ENCODE assay signal across 18 cellular contexts in the genomic region with DNA sequence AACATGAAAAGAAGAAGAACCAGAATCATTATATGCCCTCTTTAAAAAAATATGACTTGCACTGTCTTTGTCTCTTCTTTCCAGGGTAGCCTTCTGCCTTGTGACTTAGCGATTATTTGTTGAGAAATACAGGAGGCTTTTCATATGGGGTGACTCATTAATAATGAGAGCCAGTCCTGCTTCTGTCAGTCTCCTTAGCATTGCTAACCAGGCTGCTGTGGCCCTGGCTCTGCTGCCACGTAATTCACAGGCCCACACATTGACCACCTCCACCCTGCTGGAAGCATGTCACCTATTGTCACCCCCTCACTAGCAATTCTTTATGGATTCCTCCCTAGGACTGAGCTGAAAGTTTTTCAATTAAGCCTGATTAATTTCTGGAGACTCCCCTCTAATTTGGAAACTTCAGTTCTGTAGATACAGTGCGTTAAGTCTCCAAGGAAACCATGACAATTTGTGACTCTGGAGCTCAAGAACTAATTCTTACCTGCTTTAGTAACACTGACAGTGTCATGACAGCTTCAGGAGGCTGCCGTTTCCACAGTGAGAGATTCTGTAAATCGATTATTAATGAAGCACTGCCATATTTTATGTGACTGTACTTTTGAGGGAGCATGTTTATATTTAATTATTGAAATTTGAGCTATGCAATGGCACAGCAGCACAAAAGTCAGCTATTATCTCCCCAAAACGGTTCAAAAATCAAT.
A peak's percentile ranks its signal among the peaks of the same experiment; 100 is the strongest.
DNase-seq lines count a peak whose midpoint lies in the region; ATAC-seq and TF ChIP-seq lines count a peak whose summit lies in the region.
"Had no signal": no experiment of that assay in that cellular context is flagged by ENCODE, and none has a peak within 500 bp of the region (broad histone marks: within the 10 kb centered on the region; RNA-seq: fewer than 3 reads in every experiment).

No MANE protein-coding gene starts in this region.

- intact Hi-C loops in PC-3 (cut with micrococcal nuclease), result no loop called here

- H3K4me3 ChIP-seq in PC-3 (ENCODE audit: low read length) (no peak overlapping the region), endodermal cell (ENCODE audit: low read length) (no peak overlapping the region), neural progenitor cell (no peak overlapping the region)
- H3K4me3 ChIP-seq: GM12878 had no signal

- DNase-seq in COLO829 (ENCODE audit: low spot score) (peak; percentile 71), PC-3 (peak; percentile 19), endodermal cell (peak; percentile 52), neural progenitor cell (ENCODE audit: low spot score) (no peak), superior temporal gyrus (ENCODE audit: extremely low spot score) (no peak)
- DNase-seq: CD4-positive, CD25-positive, alpha-beta regulatory T cell; COR-L47; DMS79; H9; NCI-H1092 treated with DMSO at 0.1 percent for 48 hours; NCI-H1436 treated with DMSO at 0.1 percent for 48 hours; NCI-H2081; NCI-H2171; NCI-H526; Right ventricle myocardium superior had no signal

- H3K27me3 ChIP-seq in PC-3 (ENCODE audit: low read length), result no peaks in the 10 kb centered on the region
- no peaks in the 10 kb centered on the region for H3K27me3 ChIP-seq in endodermal cell (ENCODE audit: control insufficient read depth, insufficient read depth, low read length, poor library complexity, severe bottlenecking)
- no peaks in the 10 kb centered on the region for H3K27me3 ChIP-seq in neural progenitor cell

- peaks cover 8% of the 10 kb centered on the region for H3K36me3 Mint-ChIP-seq in endodermal cell (ENCODE audit: low read depth)
- no peaks in the 10 kb centered on the region for H3K36me3 Mint-ChIP-seq in neural progenitor cell
- H3K36me3 Mint-ChIP-seq: CD4-positive, CD25-positive, alpha-beta regulatory T cell had no signal

- ATAC-seq in PC-3 (no peak), GM19324 (IDR thresholded peaks at IDR 0.05; ENCODE audit: low FRiP score, unreplicated experiment) (no peak), GM18867 (IDR thresholded peaks at IDR 0.05; ENCODE audit: unreplicated experiment) (no peak)
- ATAC-seq: GM12878 had no signal

- POLR2A ChIA-PET in PC-3 (lab: Charles Lee; ENCODE audit: unreplicated experiment), result no interaction called here

- CTCF ChIA-PET in PC-3 (lab: Charles Lee), result no interaction called here

- H3K4me3 Mint-ChIP-seq in endodermal cell (no peak overlapping the region), neural progenitor cell (no peak overlapping the region)
- H3K4me3 Mint-ChIP-seq: CD4-positive, CD25-positive, alpha-beta regulatory T cell; H9 had no signal

- no peaks in the 10 kb centered on the region for H3K9me2 ChIP-seq in PC-3 (replicated peaks; ENCODE audit: low read length)

- peaks cover 8% of the 10 kb centered on the region for H3K4me1 Mint-ChIP-seq in endodermal cell
- peaks cover 6% of the 10 kb centered on the region for H3K4me1 Mint-ChIP-seq in neural progenitor cell
- H3K4me1 Mint-ChIP-seq: CD4-positive, CD25-positive, alpha-beta regulatory T cell had no signal

- no peaks in the 10 kb centered on the region for H3K4me1 ChIP-seq in PC-3 (ENCODE audit: insufficient read depth, low read length)
- H3K4me1 ChIP-seq in endodermal cell (ENCODE audit: control insufficient read depth, insufficient read depth, low read length), result no peaks in the 10 kb centered on the region
- H3K4me1 ChIP-seq in neural progenitor cell, result peaks cover 13% of the 10 kb centered on the region

- no TSS peak for BruUV-seq in PC-3 (replicated peaks; lab: Mats Ljungman, UMichigan)

- H3K9ac ChIP-seq in PC-3 (ENCODE audit: low read length) (no peak overlapping the region), endodermal cell (ENCODE audit: extremely low read depth, low read length, poor library complexity, severe bottlenecking) (no peak overlapping the region), neural progenitor cell (no peak overlapping the region)

- no peak for TF ChIP-seq CTCF in PC-3 (conservative IDR thresholded peaks at IDR 0.05; ENCODE audit: low read depth, low read length)
- TF ChIP-seq CTCF in endodermal cell (conservative IDR thresholded peaks at IDR 0.05), result no peak
- no peak for TF ChIP-seq CTCF in neural progenitor cell (IDR thresholded peaks at IDR 0.05)

- no peak overlapping the region for H3K4me2 ChIP-seq in PC-3 (ENCODE audit: low read length)
- H3K4me2 ChIP-seq in neural progenitor cell, result no peak overlapping the region

- H2AFZ ChIP-seq in PC-3 (ENCODE audit: low read length) (no peak overlapping the region), neural progenitor cell (replicated peaks) (peak overlapping the region; percentile 57)

- H4K20me1 ChIP-seq in PC-3 (ENCODE audit: low read length) (no peaks in the 10 kb centered on the region), neural progenitor cell (ENCODE audit: low read depth) (no peaks in the 10 kb centered on the region)

- peaks cover 4% of the 10 kb centered on the region for H3K27me3 Mint-ChIP-seq in endodermal cell (ENCODE audit: insufficient read depth)
- peaks cover 11% of the 10 kb centered on the region for H3K27me3 Mint-ChIP-seq in neural progenitor cell (ENCODE audit: insufficient read depth, low read depth)

- H3F3A ChIP-seq in PC-3 (ENCODE audit: low read length, unreplicated experiment) (no peaks in the 10 kb centered on the region), neural progenitor cell (ENCODE audit: low read depth) (no peaks in the 10 kb centered on the region)

- H3K9me3 ChIP-seq in PC-3 (ENCODE audit: low read length), result peaks cover 8% of the 10 kb centered on the region
- H3K9me3 ChIP-seq in endodermal cell (ENCODE audit: control insufficient read depth, low read length), result peaks cover 31% of the 10 kb centered on the region
- peaks cover 4% of the 10 kb centered on the region for H3K9me3 ChIP-seq in neural progenitor cell (ENCODE audit: low read depth)

- H3K9me3 Mint-ChIP-seq in endodermal cell, result peaks cover 27% of the 10 kb centered on the region
- peaks cover 11% of the 10 kb centered on the region for H3K9me3 Mint-ChIP-seq in neural progenitor cell

- H3K36me3 ChIP-seq in PC-3 (ENCODE audit: low read depth, low read length) (peaks cover 6% of the 10 kb centered on the region; the same call in 1 of the 2 replicates), endodermal cell (ENCODE audit: control insufficient read depth, insufficient read depth, low read length) (no peaks in the 10 kb centered on the region), neural progenitor cell (no peaks in the 10 kb centered on the region)

- H3K79me2 ChIP-seq in PC-3 (ENCODE audit: low read length) (no peaks in the 10 kb centered on the region), neural progenitor cell (ENCODE audit: low read depth) (no peaks in the 10 kb centered on the region)

- H3K27ac Mint-ChIP-seq in endodermal cell (no peak overlapping the region), neural progenitor cell (peak overlapping the region; percentile 46)

- 78 to 84% methylated on average over 2 to 5 of the region's 6 CpGs for WGBS in endodermal cell (ENCODE audit: insufficient coverage in 1 of 2, insufficient read length in 1 of 2), 2 experiments

- H3K27ac ChIP-seq in PC-3 (ENCODE audit: low read length), result no peak overlapping the region
- no peak overlapping the region for H3K27ac ChIP-seq in endodermal cell (ENCODE audit: low read depth, low read length)
- H3K27ac ChIP-seq in neural progenitor cell, result no peak overlapping the region

Comparison
In these comparisons a context has a peak if more than half of its experiments do, and no peak if none do; other contexts are left out.
1. DNase-seq: peak in COLO829 (single experiment), PC-3 (single experiment) and endodermal cell (single experiment); none in neural progenitor cell (single experiment) and superior temporal gyrus (single experiment).